Comparison of ENCODE assay signal across 28 cellular contexts in the genomic region with DNA sequence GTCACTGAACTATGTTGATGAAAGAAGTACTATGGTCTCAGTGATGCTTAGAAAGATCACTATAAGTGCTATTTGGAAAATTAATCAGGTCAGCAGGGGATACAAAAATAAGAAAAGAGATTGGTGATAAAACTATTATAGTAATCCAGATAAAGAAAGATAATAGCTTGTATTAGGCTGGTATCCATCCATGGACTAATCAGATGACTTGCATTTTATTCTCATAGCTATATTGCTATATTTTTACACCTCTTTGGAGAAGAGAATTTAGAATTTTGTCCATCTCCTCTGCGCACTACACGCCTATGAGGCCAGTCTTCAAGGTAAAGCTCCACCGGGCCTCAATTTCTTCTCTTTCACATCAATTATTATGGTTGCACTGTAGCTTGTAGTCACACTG.
"Had no signal": no experiment of that assay in that cellular context is flagged by ENCODE, and none has a peak within 500 bp of the region (broad histone marks: within the 10 kb centered on the region; RNA-seq: fewer than 3 reads in every experiment).

No MANE protein-coding gene starts in this region.

- H3K36me3 ChIP-seq: colonic mucosa, esophagus muscularis mucosa, esophagus squamous epithelium, gastrocnemius medialis, gastroesophageal sphincter, heart left ventricle, heart right ventricle had no signal

- H3K4me1 ChIP-seq: colonic mucosa, esophagus muscularis mucosa, esophagus squamous epithelium, foreskin keratinocyte, gastrocnemius medialis, gastroesophageal sphincter, heart left ventricle, heart right ventricle had no signal

- DNase-seq: colonic mucosa; cortex of kidney; dermis blood vessel endothelial cell; dorsolateral prefrontal cortex; effector CD4-positive, alpha-beta T cell; effector CD8-positive, alpha-beta T cell; effector memory CD4-positive, alpha-beta T cell; effector memory CD8-positive, alpha-beta T cell; endodermal cell; erythroblast; esophagus squamous epithelium; foreskin fibroblast; foreskin keratinocyte; foreskin melanocyte; gastrocnemius medialis; glutamatergic neuron; head of caudate nucleus; heart left ventricle; heart right ventricle had no signal

- H3K4me3 ChIP-seq: colonic mucosa, coronary artery, dorsolateral prefrontal cortex, esophagus muscularis mucosa, esophagus squamous epithelium, gastrocnemius medialis, gastroesophageal sphincter, heart left ventricle, heart right ventricle had no signal

- FAIRE-seq: colon, endometrium, endothelial cell of umbilical vein, frontal cortex had no signal

- H3K9me3 ChIP-seq: colonic mucosa, esophagus muscularis mucosa, gastrocnemius medialis had no signal

- H3K27ac ChIP-seq: colonic mucosa, coronary artery, dorsolateral prefrontal cortex, epithelial cell of prostate, esophagus muscularis mucosa, esophagus squamous epithelium, foreskin keratinocyte, gastrocnemius medialis, gastroesophageal sphincter, heart left ventricle, heart right ventricle had no signal

- ATAC-seq: effector memory CD8-positive, alpha-beta T cell; esophagus mucosa; foreskin keratinocyte; gastrocnemius medialis; gastroesophageal sphincter; heart left ventricle; heart right ventricle had no signal

- H3K27me3 ChIP-seq: colonic mucosa, dorsolateral prefrontal cortex, esophagus muscularis mucosa, esophagus squamous epithelium, foreskin keratinocyte, gastrocnemius medialis, gastroesophageal sphincter, heart left ventricle, heart right ventricle had no signal
